Comparison of ENCODE assay signal across 27 cellular contexts in the genomic region with DNA sequence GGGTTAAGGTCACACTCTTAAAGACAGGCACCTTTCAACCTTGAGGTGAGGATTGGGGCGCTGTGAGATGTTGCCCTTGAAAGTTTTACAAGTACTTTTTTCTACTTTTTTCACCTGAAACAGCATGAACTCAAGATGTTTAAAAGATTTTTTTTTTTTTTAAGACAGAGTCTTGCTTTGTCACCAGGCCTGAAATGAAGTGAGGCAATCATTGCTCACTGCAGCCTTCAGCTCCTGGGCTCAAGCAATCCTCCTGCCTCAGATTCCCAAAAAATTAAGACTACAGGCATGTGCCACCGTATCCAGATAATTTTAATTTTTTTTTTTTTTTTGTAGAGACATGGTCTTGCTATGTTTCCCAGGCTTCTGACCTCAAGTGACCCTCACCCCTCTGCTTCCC.
"Had no signal": no experiment of that assay in that cellular context is flagged by ENCODE, and none has a peak within 500 bp of the region (broad histone marks: within the 10 kb centered on the region; RNA-seq: fewer than 3 reads in every experiment).

No MANE protein-coding gene starts in this region.

- H3K4me3 ChIP-seq: ascending aorta, Peyer's patch had no signal

- H3K36me3 ChIP-seq: ascending aorta, Peyer's patch had no signal

- H3K9me3 ChIP-seq: ascending aorta, Peyer's patch had no signal

- H3K4me1 ChIP-seq: ascending aorta, Peyer's patch had no signal

- ATAC-seq: activated naive CD4-positive, alpha-beta T cell treated with anti-CD3 and anti-CD28 coated beads, Interleukin-2, amount 50 U/mL, for 72 hours; activated naive CD8-positive, alpha-beta T cell treated with anti-CD3 and anti-CD28 coated beads, Interleukin-2, amount 50 U/mL, for 24 hours; activated T-cell treated with anti-CD3 and anti-CD28 coated beads, Interleukin-2, amount 50 U/mL, for 4 hours; T-cell had no signal

- H3K27ac ChIP-seq: ascending aorta, Peyer's patch, RWPE1 had no signal

- DNase-seq: activated B cell treated with CpG ODN at 0.5 μM for 24 hours; activated CD4-positive, alpha-beta T cell treated with anti-CD3 and anti-CD28 coated beads for 1 hour; activated CD4-positive, alpha-beta T cell treated with anti-CD3 and anti-CD28 coated beads, Interleukin-2, amount 10 ng/mL, durations not matched to agents 24 days and 14 days; activated CD4-positive, alpha-beta T cell treated with anti-CD3 and anti-CD28 coated beads, Interleukin-2, amount 50 U/mL, for 48 hours; activated effector memory CD4-positive, alpha-beta T cell treated with anti-CD3 and anti-CD28 coated beads, Interleukin-2, amount 50 U/mL, for 16 hours; activated naive CD4-positive, alpha-beta T cell treated with Interleukin-2 at 50 U/mL for 16 hours; activated naive CD8-positive, alpha-beta T cell treated with anti-CD3 and anti-CD28 coated beads, Interleukin-2, amount 50 U/mL, for 24 hours; activated T-cell treated with anti-CD3 and anti-CD28 coated beads, Interleukin-2, amount 50 U/mL, for 4 hours; amniotic stem cell; Karpas-422; MM.1S; NCI-H1105; NCI-H1436; NCI-H187; NCI-H2081; NCI-H510A treated with DMSO at 0.1 percent for 48 hours; NCI-H69; NK-92 treated with Interleukin-12 subunit alpha and Interleukin-12 subunit beta, amount 100 ng/mL, for 24 hours; OCI-M1; Peyer's patch; SHP77; T-cell; T-helper 2 cell; T1000 had no signal

- H3K27me3 ChIP-seq: ascending aorta, Peyer's patch had no signal
